ENCODE assay signal across 9 cellular contexts in genomic region chr7:122886357-122887081, GRCh38. TPM values are rescaled to one million over a fixed set of nuclear protein-coding genes. Genes with fewer than 3 reads are reported as not detected.
DNase-seq lines count a peak whose midpoint lies in the region; ATAC-seq and TF ChIP-seq lines count a peak whose summit lies in the region.
"Had no signal": no experiment of that assay in that cellular context is flagged by ENCODE, and none has a peak within 500 bp of the region (broad histone marks: within the 10 kb centered on the region; RNA-seq: fewer than 3 reads in every experiment).

TSS of gene CADPS2 (minus strand) at chr7:122886460. CDS start at chr7:122886337, 123 bp downstream.

- H3K36me3 ChIP-seq in HCT116 (ENCODE audit: control insufficient read depth in 1 of 2, insufficient read depth in 2 of 2, low read length in 2 of 2) (no peaks in the 10 kb centered on the region), MG63 (no peaks in the 10 kb centered on the region), lower lobe of right lung (no peaks in the 10 kb centered on the region), subcutaneous abdominal adipose tissue (ENCODE audit: control insufficient read depth in 5 of 5, insufficient read depth in 5 of 5, low read length in 5 of 5) (no peaks in the 10 kb centered on the region)

- H3K27ac ChIP-seq in HCT116 (ENCODE audit: low read depth, low read length) (peak within 1 kb of the TSS; percentile 85), lower lobe of right lung (peak within 1 kb of the TSS; percentile 93), subcutaneous abdominal adipose tissue (ENCODE audit: low read depth, low read length) (peak within 1 kb of the TSS; percentile 59)

- H3K4me1 ChIP-seq in HCT116 (ENCODE audit: control insufficient read depth in 1 of 2, insufficient read depth in 2 of 2, low read length in 2 of 2) (peaks cover 5 to 21% of the 10 kb centered on the region in 2 experiments; a peak in 3 of 4 replicates), lower lobe of right lung (peaks cover 38% of the 10 kb centered on the region), subcutaneous abdominal adipose tissue (ENCODE audit: control insufficient read depth in 5 of 5, insufficient read depth in 5 of 5, low read length in 5 of 5) (peaks cover 2 to 35% (median 18%) of the 10 kb centered on the region in 5 donors)

- TF ChIP-seq POLR2A in HCT116 (IDR thresholded peaks at IDR 0.05; ENCODE audit: borderline replicate concordance, extremely low read depth, insufficient read depth, insufficient read length) = peak; percentile 35

- H3K4me3 ChIP-seq in HCT116 (replicated peaks in 1 of 2; ENCODE audit: low read depth in 1 of 2, low read length in 2 of 2) (peak within 1 kb of the TSS; percentile 73 to 76), MG63 (peak within 1 kb of the TSS; percentile 63), lower lobe of right lung (peak within 1 kb of the TSS; percentile 84), subcutaneous abdominal adipose tissue (ENCODE audit: low read depth in 1 of 5, low read length in 5 of 5) (peak within 1 kb of the TSS; percentile 85 to 94 (median 87))

- H3K27me3 ChIP-seq in HCT116 (ENCODE audit: insufficient read depth, low read length) (no peaks in the 10 kb centered on the region), MG63 (no peaks in the 10 kb centered on the region), lower lobe of right lung (ENCODE audit: low read depth) (no peaks in the 10 kb centered on the region), subcutaneous abdominal adipose tissue (ENCODE audit: control insufficient read depth in 5 of 5, insufficient read depth in 4 of 5, low read length in 5 of 5) (no peaks in the 10 kb centered on the region)

- RAD21 ChIA-PET in HCT116 (lab: Charles Lee; ENCODE audit: low non-redundant PET in 1 of 2, low total read pairs in 2 of 2, uncharacterized antibody in 2 of 2, unreplicated experiment in 2 of 2) = no interaction called here

- POLR2A ChIA-PET in HCT116 (lab: Charles Lee) = no interaction called here

- peak within 1 kb of the TSS; percentile 95 for H2AFZ ChIP-seq in HCT116 (ENCODE audit: low read depth, low read length, poor library complexity, severe bottlenecking)

- H3K79me2 ChIP-seq in HCT116 (ENCODE audit: insufficient read depth, low read length) = no peaks in the 10 kb centered on the region

- DNase-seq in NCI-H524 (lab: John Stamatoyannopoulos, UW) (peak; percentile 33 to 64), NCI-H524 treated with DMSO at 0.1 percent for 48 hours (lab: John Stamatoyannopoulos, UW) (no peak), HCT116 (ENCODE audit: low read depth, low spot score) (peak; percentile 71), MG63 (peak; percentile 81), SW 1271 (lab: John Stamatoyannopoulos, UW) (peak; percentile 67 to 89), lower lobe of right lung (peak; percentile 92)

- in situ Hi-C loops in endometrial microvascular endothelial cells (cut with HindIII; ENCODE audit: inconsistent ontology term, low pct_unique_long_range_greater_than_20kb, low sequenced_read_pairs) = no loop called here

- CTCF ChIA-PET in HCT116 (lab: Charles Lee) = interaction anchor here (1.0 to 1.3 kb wide), 3 partner anchors 26 to 480 kb away, joined by 3 to 4 read pairs (median 3); no protein-coding TSS in a partner anchor

- TF ChIP-seq RAD21 in HCT116 (IDR thresholded peaks at IDR 0.05; ENCODE audit: low read depth) = no peak

- peak in 1 of 3 experiments; percentile 27; a peak in 1 of 6 replicates for TF ChIP-seq CTCF in HCT116 (IDR thresholded peaks at IDR 0.05 in 2 of 3, conservative IDR thresholded peaks at IDR 0.05 in 1 of 3; ENCODE audit: borderline replicate concordance in 1 of 3, insufficient read depth in 1 of 3, low read depth in 2 of 3, low read length in 2 of 3)
- peak; percentile 19 for TF ChIP-seq CTCF in lower lobe of right lung (IDR thresholded peaks at IDR 0.05)

- H4K20me1 ChIP-seq in HCT116 (ENCODE audit: insufficient read depth) = no peaks in the 10 kb centered on the region

- H3K9me2 ChIP-seq in HCT116 (ENCODE audit: insufficient read depth) = no peaks in the 10 kb centered on the region

- intact Hi-C loops in HCT116 (cut with micrococcal nuclease) (loop anchor here (5.0 to 10.0 kb wide), 2 partner anchors 266 to 652 kb away; no protein-coding TSS in a partner anchor), lower lobe of right lung (cut with DNase I) (no loop called here)

- ATAC-seq in HCT116 (peak; percentile 85), lower lobe of right lung (peak; percentile 95 to 96)

- BruUV-seq in HCT116 (replicated peaks; lab: Mats Ljungman, UMichigan) = no TSS peak

- H3K9me3 ChIP-seq in HCT116 (ENCODE audit: control insufficient read depth in 1 of 2, insufficient read depth in 1 of 2, low read depth in 1 of 2, low read length in 2 of 2) (no peaks in the 10 kb centered on the region), MG63 (no peaks in the 10 kb centered on the region), lower lobe of right lung (no peaks in the 10 kb centered on the region), subcutaneous abdominal adipose tissue (ENCODE audit: control insufficient read depth in 5 of 5, low read length in 5 of 5) (no peaks in the 10 kb centered on the region)

- peak within 1 kb of the TSS; percentile 93 for H3K4me2 ChIP-seq in HCT116 (ENCODE audit: low read length)

- H3K9ac ChIP-seq in HCT116 (ENCODE audit: low read length) (peak within 1 kb of the TSS; percentile 67), subcutaneous abdominal adipose tissue (ENCODE audit: low read length in 5 of 5) (peak within 1 kb of the TSS; percentile 48 to 83 (median 78))

TF ChIP-seq in HCT116, 20 proteins besides CTCF, POLR2A, EP300 and RAD21 (continues in another document):
- peak; percentile 8 for TF ChIP-seq TCF7L2 (IDR thresholded peaks at IDR 0.05; ENCODE audit: borderline replicate concordance, extremely low read depth, insufficient read depth, insufficient read length)
- no peak for TF ChIP-seq REST (IDR thresholded peaks at IDR 0.05; ENCODE audit: low read depth)
- TF ChIP-seq ZNF274 (IDR thresholded peaks at IDR 0.05; ENCODE audit: low read depth, low read length) = no peak
- no peak for TF ChIP-seq ELF1 (IDR thresholded peaks at IDR 0.05; ENCODE audit: borderline replicate concordance, low read depth)
- TF ChIP-seq YY1 (IDR thresholded peaks at IDR 0.05; ENCODE audit: extremely low read depth, insufficient replicate concordance, low read depth, low read length) = no peak
- TF ChIP-seq ZFX (IDR thresholded peaks at IDR 0.05) = no peak
- TF ChIP-seq ZBTB33 (IDR thresholded peaks at IDR 0.05; ENCODE audit: extremely low read depth, insufficient replicate concordance, low read length) = no peak
- peak; percentile 75 for TF ChIP-seq CBX3 (IDR thresholded peaks at IDR 0.05; ENCODE audit: low read depth)
- TF ChIP-seq SIN3A (IDR thresholded peaks at IDR 0.05; ENCODE audit: low read depth) = no peak
- no peak for TF ChIP-seq SP1 (IDR thresholded peaks at IDR 0.05; ENCODE audit: low read depth)
- TF ChIP-seq MAX (IDR thresholded peaks at IDR 0.05) = peak; percentile 98
- TF ChIP-seq JUND (IDR thresholded peaks at IDR 0.05) = no peak
- TF ChIP-seq SRF (IDR thresholded peaks at IDR 0.05; ENCODE audit: low read depth) = no peak
- peak; percentile 72 for TF ChIP-seq POLR2AphosphoS5 (IDR thresholded peaks at IDR 0.05; ENCODE audit: low read depth, low read length)
- TF ChIP-seq CEBPB (IDR thresholded peaks at IDR 0.05; ENCODE audit: low read depth) = no peak
- no peak for TF ChIP-seq EZH2phosphoT487 (IDR thresholded peaks at IDR 0.05; ENCODE audit: borderline replicate concordance)
- no peak for TF ChIP-seq EZH2 (IDR thresholded peaks at IDR 0.05)

RNA-seq across cellular contexts. Expression of gene CADPS2, which starts in this region (rescaled TPM):
- 7.5 TPM for total RNA-seq in HCT116 (2021; ENCODE audit: unreplicated experiment)
- 3.3 TPM in 2 replicates for polyA plus RNA-seq in HCT116 (2012)
- total RNA-seq in MG63 (2014; rRNA removed; shearing (Covaris generic); ENCODE audit: low replicate concordance) = 1.3 and 3.4 TPM in 2 replicates
- total RNA-seq in endometrial microvascular endothelial cells (ENCODE audit: inconsistent ontology term) = 43.5 TPM
- 41.1 TPM for total RNA-seq in lower lobe of right lung
- total RNA-seq: CD4-positive, CD25-positive, alpha-beta regulatory T cell had no signal
